In genomic region chr19:17511724-17512573, GRCh38 we compare ENCODE assay signal across 1 cellular context.
A peak's percentile ranks its signal among the peaks of the same experiment; 100 is the strongest.
TF ChIP-seq lines count a peak whose summit lies in the region.

No MANE protein-coding gene starts in this region.

TF ChIP-seq in GM12878, 131 proteins besides CTCF, POLR2A, EP300 and RAD21 (continued from another document and continues in another):
- TF ChIP-seq STAT1 (conservative IDR thresholded peaks at IDR 0.05) (peak; percentile 89), ZNF207 (IDR thresholded peaks at IDR 0.05; ENCODE audit: borderline replicate concordance) (peak; percentile 97), ZNF24 (IDR thresholded peaks at IDR 0.05) (peak; percentile 67), HDGF (IDR thresholded peaks at IDR 0.05) (peak; percentile 90), ZBTB40 (IDR thresholded peaks at IDR 0.05; ENCODE audit: borderline replicate concordance) (no peak), RELA (IDR thresholded peaks at IDR 0.05; ENCODE audit: borderline replicate concordance, partially characterized antibody) (peak; percentile 75), NR2C1 (IDR thresholded peaks at IDR 0.05) (peak; percentile 90), ZBED1 (IDR thresholded peaks at IDR 0.05; ENCODE audit: borderline replicate concordance) (no peak), IKZF2 (IDR thresholded peaks at IDR 0.05) (peak; percentile 43 to 61; a peak in 3 of 4 replicates), BHLHE40 (IDR thresholded peaks at IDR 0.05; ENCODE audit: borderline replicate concordance in 1 of 2, low read depth in 2 of 2, low read length in 1 of 2) (peak in 1 of 2 experiments; percentile 83), EZH2 (IDR thresholded peaks at IDR 0.05; ENCODE audit: borderline replicate concordance, control insufficient read depth, low read depth, low read length) (no peak), FOXK2 (IDR thresholded peaks at IDR 0.05) (no peak), TBL1XR1 (IDR thresholded peaks at IDR 0.05; ENCODE audit: low read depth, low read length) (peak; percentile 49; the same call in 1 of the 2 replicates), HCFC1 (IDR thresholded peaks at IDR 0.05; ENCODE audit: low read length) (peak; percentile 72), KLF5 (IDR thresholded peaks at IDR 0.05; ENCODE audit: partially characterized antibody) (peak; percentile 30), CUX1 (IDR thresholded peaks at IDR 0.05; ENCODE audit: insufficient replicate concordance, low read depth, low read length) (no peak), CHD4 (IDR thresholded peaks at IDR 0.05) (no peak), MTA2 (IDR thresholded peaks at IDR 0.05; ENCODE audit: low read depth) (peak; percentile 56; the same call in 1 of the 2 replicates), IKZF1 (conservative IDR thresholded peaks at IDR 0.05) (peak; percentile 95), CHD2 (IDR thresholded peaks at IDR 0.05; ENCODE audit: borderline replicate concordance, low read depth, low read length) (peak; percentile 61; the same call in 1 of the 2 replicates), ESRRA (IDR thresholded peaks at IDR 0.05; ENCODE audit: low read length) (peak; percentile 75; the same call in 1 of the 2 replicates), BCL3 (IDR thresholded peaks at IDR 0.05; ENCODE audit: borderline replicate concordance, insufficient read depth, low read depth, low read length, poor library complexity, severe bottlenecking) (peak; percentile 82), SIN3A (IDR thresholded peaks at IDR 0.05; ENCODE audit: low read depth, low read length) (peak; percentile 52; the same call in 1 of the 2 replicates), YY1 (IDR thresholded peaks at IDR 0.05; ENCODE audit: low read depth, low read length) (peak; percentile 52), RUNX3 (IDR thresholded peaks at IDR 0.05; ENCODE audit: low read length) (peak; percentile 62), SREBF2 (IDR thresholded peaks at IDR 0.05; ENCODE audit: low read length) (0 out of 2 replicates have a peak, but pooled peaks have one; percentile 41), RCOR1 (conservative IDR thresholded peaks at IDR 0.05; ENCODE audit: low read depth, low read length) (peak; percentile 33; the same call in 1 of the 2 replicates), NFYA (IDR thresholded peaks at IDR 0.05; ENCODE audit: borderline replicate concordance, low read depth, low read length) (no peak), SMARCA5 (IDR thresholded peaks at IDR 0.05) (peak; percentile 95), MAX (IDR thresholded peaks at IDR 0.05; ENCODE audit: low read depth, low read length) (peak; percentile 84), GATAD2B (conservative IDR thresholded peaks at IDR 0.05; ENCODE audit: low read depth) (peak; percentile 97), RELB (IDR thresholded peaks at IDR 0.05; ENCODE audit: low read depth) (peak; percentile 97), ETV6 (conservative IDR thresholded peaks at IDR 0.05 in 1 of 2, IDR thresholded peaks at IDR 0.05 in 1 of 2; ENCODE audit: borderline replicate concordance in 1 of 2, low read depth in 1 of 2) (peak in 1 of 2 experiments; percentile 18; a peak in 1 of 4 replicates), HDAC6 (IDR thresholded peaks at IDR 0.05; ENCODE audit: unreplicated experiment) (peak; percentile 19), KAT2A (conservative IDR thresholded peaks at IDR 0.05; ENCODE audit: control insufficient read depth, low read depth, low read length) (no peak), SMAD5 (IDR thresholded peaks at IDR 0.05; ENCODE audit: low read depth) (peak; percentile 22; the same call in 1 of the 2 replicates), BACH1 (IDR thresholded peaks at IDR 0.05; ENCODE audit: borderline replicate concordance) (peak; percentile 72), NR2F1 (conservative IDR thresholded peaks at IDR 0.05) (peak; percentile 100), CBFB (IDR thresholded peaks at IDR 0.05; ENCODE audit: low read depth) (peak; percentile 87), SP1 (IDR thresholded peaks at IDR 0.05; ENCODE audit: low read depth, low read length) (peak; percentile 83), SMC3 (IDR thresholded peaks at IDR 0.05; ENCODE audit: borderline replicate concordance, low read length) (peak; percentile 5; the same call in 1 of the 2 replicates), POLR2AphosphoS5 (IDR thresholded peaks at IDR 0.05; ENCODE audit: low read length) (peak; percentile 34; the same call in 1 of the 2 replicates), ZBTB4 (CRISPR knock-in tag; IDR thresholded peaks at IDR 0.05) (no peak), PKNOX1 (IDR thresholded peaks at IDR 0.05) (peak; percentile 33; the same call in 1 of the 2 replicates)
